Comparison of ENCODE assay signal across 16 cellular contexts in genomic region chr9:135225619-135226228, GRCh38.
A peak's percentile ranks its signal among the peaks of the same experiment; 100 is the strongest.
DNase-seq lines count a peak whose midpoint lies in the region; ATAC-seq and TF ChIP-seq lines count a peak whose summit lies in the region.
"Had no signal": no experiment of that assay in that cellular context is flagged by ENCODE, and none has a peak within 500 bp of the region (broad histone marks: within the 10 kb centered on the region; RNA-seq: fewer than 3 reads in every experiment).

No MANE protein-coding gene starts in this region.

- H3K27ac ChIP-seq in body of pancreas = no peak overlapping the region
- H3K27ac ChIP-seq: SJCRH30 had no signal

- DNase-seq in cardiac septum (ENCODE audit: low spot score) (peak; percentile 15), Right ventricle myocardium superior (no peak), body of pancreas (peak in 3 of 4 donors; percentile 2 to 4 (median 4)), globus pallidus (ENCODE audit: low spot score) (no peak), SHP77 treated with DMSO at 0.1 percent for 48 hours (lab: John Stamatoyannopoulos, UW) (no peak), HPDE6-E6E7 (ENCODE audit: extremely low spot score) (no peak)
- DNase-seq in natural killer cell treated with Interleukin-12 subunit alpha and Interleukin-12 subunit beta and Interleukin-15 and Interleukin-18, amount 100 ng/mL, for 72 hours (ENCODE audit: low spot score) = peak; percentile 12
- DNase-seq: 8988T; Caco-2; CD4-positive, CD25-positive, alpha-beta regulatory T cell; NCI-H510A; NCI-H774; OCI-M1; SJCRH30 had no signal

- H3K36me3 Mint-ChIP-seq in natural killer cell treated with Interleukin-12 subunit alpha and Interleukin-12 subunit beta and Interleukin-15 and Interleukin-18, amount 100 ng/mL, for 72 hours = no peaks in the 10 kb centered on the region
- H3K36me3 Mint-ChIP-seq: CD4-positive, CD25-positive, alpha-beta regulatory T cell had no signal

- no peaks in the 10 kb centered on the region for H3K4me1 Mint-ChIP-seq in natural killer cell treated with Interleukin-12 subunit alpha and Interleukin-12 subunit beta and Interleukin-15 and Interleukin-18, amount 100 ng/mL, for 72 hours (ENCODE audit: low read depth in 2 of 2)
- H3K4me1 Mint-ChIP-seq: CD4-positive, CD25-positive, alpha-beta regulatory T cell had no signal

- intact Hi-C loops in cardiac septum (cut with DNase I) (no loop called here), Right ventricle myocardium superior (cut with DNase I) (no loop called here), body of pancreas (cut with DNase I) (no loop called here)

- TF ChIP-seq CTCF in body of pancreas (IDR thresholded peaks at IDR 0.05) = no peak

- H3K4me3 Mint-ChIP-seq in natural killer cell treated with Interleukin-12 subunit alpha and Interleukin-12 subunit beta and Interleukin-15 and Interleukin-18, amount 100 ng/mL, for 72 hours = no peak overlapping the region
- H3K4me3 Mint-ChIP-seq: CD4-positive, CD25-positive, alpha-beta regulatory T cell had no signal

- H3K36me3 ChIP-seq in body of pancreas (replicated peaks in 1 of 2; ENCODE audit: insufficient read depth in 1 of 2, low read depth in 2 of 2) = no peaks in the 10 kb centered on the region
- H3K36me3 ChIP-seq: HAP-1, SJCRH30 had no signal

- H3K4me1 ChIP-seq in body of pancreas = peaks cover 46% of the 10 kb centered on the region
- H3K4me1 ChIP-seq: Caco-2, HAP-1, SJCRH30 had no signal

- no peak overlapping the region for H3K27ac Mint-ChIP-seq in natural killer cell treated with Interleukin-12 subunit alpha and Interleukin-12 subunit beta and Interleukin-15 and Interleukin-18, amount 100 ng/mL, for 72 hours
- H3K27ac Mint-ChIP-seq: CD4-positive, CD25-positive, alpha-beta regulatory T cell had no signal

- no peaks in the 10 kb centered on the region for H3K27me3 ChIP-seq in body of pancreas

- ATAC-seq in Right ventricle myocardium superior (ENCODE audit: poor library complexity) (no peak), body of pancreas (no peak), GM19397 (IDR thresholded peaks at IDR 0.05; ENCODE audit: unreplicated experiment) (no peak)
- no peak for ATAC-seq in natural killer cell treated with Interleukin-12 subunit alpha and Interleukin-12 subunit beta and Interleukin-15 and Interleukin-18, amount 100 ng/mL, for 72 hours

- no peaks in the 10 kb centered on the region for H3K9me3 Mint-ChIP-seq in natural killer cell treated with Interleukin-12 subunit alpha and Interleukin-12 subunit beta and Interleukin-15 and Interleukin-18, amount 100 ng/mL, for 72 hours
- H3K9me3 Mint-ChIP-seq: CD4-positive, CD25-positive, alpha-beta regulatory T cell had no signal

- no peak for TF ChIP-seq POLR2A in body of pancreas (IDR thresholded peaks at IDR 0.05)

- peaks cover 0 to 1% of the 10 kb centered on the region in 2 donors for H3K27me3 Mint-ChIP-seq in natural killer cell treated with Interleukin-12 subunit alpha and Interleukin-12 subunit beta and Interleukin-15 and Interleukin-18, amount 100 ng/mL, for 72 hours
- H3K27me3 Mint-ChIP-seq: CD4-positive, CD25-positive, alpha-beta regulatory T cell had no signal

- no peak overlapping the region for H3K4me3 ChIP-seq in body of pancreas
- H3K4me3 ChIP-seq: HAP-1, SJCRH30 had no signal

- WGBS in body of pancreas, 2 donors = 92 to 94% methylated on average over 11 of the region's 11 CpGs

- no peaks in the 10 kb centered on the region for H3K9me3 ChIP-seq in body of pancreas
- H3K9me3 ChIP-seq: HAP-1 had no signal

Comparison
In these comparisons a context has a peak if more than half of its experiments do, and no peak if none do; other contexts are left out.
1. DNase-seq: peak in cardiac septum (single experiment), body of pancreas (3 of 4) and natural killer cell treated with Interleukin-12 subunit alpha and Interleukin-12 subunit beta and Interleukin-15 and Interleukin-18, amount 100 ng/mL, for 72 hours (single experiment); none in Right ventricle myocardium superior (single experiment), globus pallidus (single experiment), SHP77 treated with DMSO at 0.1 percent for 48 hours (single experiment) and HPDE6-E6E7 (single experiment).